8 cellular contexts compared by ENCODE assay signal in genomic region chr3:84958495-84959469, GRCh38. TPM values are rescaled to one million over a fixed set of nuclear protein-coding genes. Genes with fewer than 3 reads are reported as not detected.
DNase-seq lines count a peak whose midpoint lies in the region; ATAC-seq lines count a peak whose summit lies in the region.

Gene CADM2, plus strand, starts transcription at chr3:84958989.

- no peaks in the 10 kb centered on the region for H3K36me3 Mint-ChIP-seq in dendritic cell treated with granulocyte-macrophage colony-stimulating factor and Interleukin-4, amounts not matched to agents 40 ng/mL and 50 ng/mL, for 4 days (ENCODE audit: low read depth)

- no peak within 1 kb of the TSS for H3K27ac Mint-ChIP-seq in dendritic cell treated with granulocyte-macrophage colony-stimulating factor and Interleukin-4, amounts not matched to agents 40 ng/mL and 50 ng/mL, for 4 days

- ATAC-seq in HG03066 (IDR thresholded peaks at IDR 0.05; ENCODE audit: low read depth, unreplicated experiment) (peak; percentile 94), left colon (peak; percentile 100)

- intact Hi-C loops in dendritic cell treated with granulocyte-macrophage colony-stimulating factor and Interleukin-4, amounts not matched to agents 40 ng/mL and 50 ng/mL, for 4 days (cut with micrococcal nuclease) = no loop called here
- intact Hi-C loops in left colon (cut with DNase I, micrococcal nuclease) = no loop called here

- peak within 1 kb of the TSS; percentile 77 for H3K4me3 Mint-ChIP-seq in dendritic cell treated with granulocyte-macrophage colony-stimulating factor and Interleukin-4, amounts not matched to agents 40 ng/mL and 50 ng/mL, for 4 days

- H3K27me3 Mint-ChIP-seq in dendritic cell treated with granulocyte-macrophage colony-stimulating factor and Interleukin-4, amounts not matched to agents 40 ng/mL and 50 ng/mL, for 4 days = peaks cover 50% of the 10 kb centered on the region

- no peaks in the 10 kb centered on the region for H3K9me3 Mint-ChIP-seq in dendritic cell treated with granulocyte-macrophage colony-stimulating factor and Interleukin-4, amounts not matched to agents 40 ng/mL and 50 ng/mL, for 4 days

- peaks cover 20% of the 10 kb centered on the region for H3K4me1 Mint-ChIP-seq in dendritic cell treated with granulocyte-macrophage colony-stimulating factor and Interleukin-4, amounts not matched to agents 40 ng/mL and 50 ng/mL, for 4 days (ENCODE audit: low read depth)

- DNase-seq in SIG-M5 treated with dmso at 0.1 percent for 504 hours (lab: John Stamatoyannopoulos, UW; ENCODE audit: unreplicated experiment) = peak; percentile 76
- DNase-seq in SIG-M5 (lab: John Stamatoyannopoulos, UW) = no peak
- peak; percentile 88 for DNase-seq in NCI-H2227 (lab: John Stamatoyannopoulos, UW; ENCODE audit: unreplicated experiment)
- peak; percentile 48 to 52 for DNase-seq in activated CD4-positive, alpha-beta T cell treated with anti-CD3 and anti-CD28 coated beads, Interleukin-2, amount 50 U/mL, for 4 hours
- peak; percentile 82 to 88 for DNase-seq in left colon
- DNase-seq in stimulated activated CD4-positive, alpha-beta T cell treated with anti-CD3 and anti-CD28 coated beads, Interleukin-1b, Interleukin-23, amount 100 ng/mL, for 1 hour (ENCODE audit: low read depth in 2 of 2) = peak; percentile 2 to 35

RNA-seq across cellular contexts. Expression of gene CADM2, which starts in this region (rescaled TPM):
- total RNA-seq in left colon = 1 to 10 TPM; 1.1 to 2.5 TPM
